In the genomic region with DNA sequence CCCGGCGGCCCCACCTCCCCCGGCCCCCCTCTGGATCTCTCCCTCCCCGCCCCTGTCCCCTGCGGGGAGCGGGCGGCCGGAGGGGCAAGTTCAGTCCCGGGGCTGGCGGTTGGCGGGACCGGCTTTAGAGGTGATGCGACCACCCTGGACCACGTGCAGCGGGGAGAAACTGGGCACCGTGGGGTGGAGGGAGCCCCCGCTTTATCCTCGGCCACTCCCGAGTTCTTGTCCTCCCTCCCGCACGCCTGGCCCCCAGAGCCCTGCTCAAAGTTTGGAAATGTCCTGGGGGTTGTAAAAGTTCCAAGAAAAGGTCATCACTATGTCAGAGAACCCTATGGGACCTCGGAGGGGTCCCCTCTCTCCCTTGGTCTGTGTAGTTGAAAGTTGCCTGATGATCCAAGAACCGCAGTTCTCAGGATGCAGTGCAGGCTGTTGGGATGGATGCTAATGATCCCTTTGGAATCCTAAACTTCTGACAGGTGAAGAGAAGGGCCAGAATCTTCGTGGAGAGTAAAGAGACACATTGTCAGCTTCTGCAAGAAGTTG, we compare ENCODE assay signal across 9 cellular contexts. TPM values are rescaled to one million over a fixed set of nuclear protein-coding genes. Genes with fewer than 3 reads are reported as not detected.
A peak's percentile ranks its signal among the peaks of the same experiment; 100 is the strongest.
DNase-seq lines count a peak whose midpoint lies in the region; ATAC-seq, FAIRE-seq and TF ChIP-seq lines count a peak whose summit lies in the region.
"Had no signal": no experiment of that assay in that cellular context is flagged by ENCODE, and none has a peak within 500 bp of the region (broad histone marks: within the 10 kb centered on the region; RNA-seq: fewer than 3 reads in every experiment).

No MANE protein-coding gene starts in this region.

- no peak for ATAC-seq in psoas muscle
- ATAC-seq in GM21825 (IDR thresholded peaks at IDR 0.05; ENCODE audit: unreplicated experiment), result no peak
- ATAC-seq: HCT116 had no signal

- H3K27me3 ChIP-seq in BLaER1 treated with 17β-estradiol and CSF1 and Interleukin-3, amounts not matched to agents 10 nM and 100 nM, result peaks cover 12 to 35% (median 27%) of the 10 kb centered on the region in 11 experiments
- H3K27me3 ChIP-seq in SJCRH30 (no peaks in the 10 kb centered on the region), psoas muscle (ENCODE audit: insufficient read depth in 3 of 3, low read length in 2 of 3) (peaks cover 0 to 2% (median 0%) of the 10 kb centered on the region in 3 donors), adrenal gland (no peaks in the 10 kb centered on the region)

- H3K4me1 ChIP-seq in BLaER1 treated with 17β-estradiol and CSF1 and Interleukin-3, amounts not matched to agents 10 nM and 100 nM, result peaks cover 0 to 6% (median 0%) of the 10 kb centered on the region in 10 experiments; a peak in 1 of 20 replicates
- H3K4me1 ChIP-seq in SJCRH30 (no peaks in the 10 kb centered on the region), psoas muscle (peaks cover 8% of the 10 kb centered on the region), adrenal gland (replicated peaks in 1 of 2) (peaks cover 0 to 7% of the 10 kb centered on the region in 2 donors)

- H3K4me2 ChIP-seq in BLaER1 treated with 17β-estradiol and CSF1 and Interleukin-3, amounts not matched to agents 10 nM and 100 nM, result peak overlapping the region in 9 of 11 experiments; percentile 25 to 97 (median 88); a peak in 9 of 22 replicates

- DNase-seq in SJCRH30, result no peak
- no peak for DNase-seq in fibroblast of villous mesenchyme (ENCODE audit: low read depth)
- no peak for DNase-seq in psoas muscle
- DNase-seq in adrenal gland, result no peak
- no peak for DNase-seq in NCI-H1048 (lab: John Stamatoyannopoulos, UW)
- DNase-seq in urothelium cell line (ENCODE audit: low spot score), result no peak

- FAIRE-seq in urothelium cell line (lab: Jason Lieb, UNC), result no peak

- TF ChIP-seq POLR2A in adrenal gland (IDR thresholded peaks at IDR 0.05), result no peak

- 5 to 7% (median 6%) methylated on average over 13 to 24 of the region's 24 CpGs for WGBS in psoas muscle, 3 donors
- WGBS in adrenal gland, 4 donors, result 4 to 30% (median 9%) methylated on average over 4 to 24 of the region's 24 CpGs

- TF ChIP-seq CTCF in fibroblast of villous mesenchyme (IDR thresholded peaks at IDR 0.05; ENCODE audit: insufficient read depth, low read depth, low read length) (no peak), psoas muscle (IDR thresholded peaks at IDR 0.05) (no peak), adrenal gland (IDR thresholded peaks at IDR 0.05) (peak in 1 of 6 experiments; percentile 5)

- no peaks in the 10 kb centered on the region for H3K36me3 ChIP-seq in BLaER1 treated with 17β-estradiol and CSF1 and Interleukin-3, amounts not matched to agents 10 nM and 100 nM
- H3K36me3 ChIP-seq in SJCRH30 (no peaks in the 10 kb centered on the region), psoas muscle (ENCODE audit: insufficient read depth in 1 of 2, low read depth in 1 of 2) (no peaks in the 10 kb centered on the region), adrenal gland (replicated peaks in 1 of 2) (no peaks in the 10 kb centered on the region)

- peak overlapping the region in 6 of 10 experiments; percentile 58 to 73 (median 64); a peak in 10 of 20 replicates for H3K4me3 ChIP-seq in BLaER1 treated with 17β-estradiol and CSF1 and Interleukin-3, amounts not matched to agents 10 nM and 100 nM
- H3K4me3 ChIP-seq in SJCRH30 (peak overlapping the region; percentile 79), fibroblast of villous mesenchyme (ENCODE audit: low read depth, low read length) (peak overlapping the region; percentile 47), psoas muscle (peak overlapping the region; percentile 82), adrenal gland (peak overlapping the region in 2 of 4 donors; percentile 50 to 87)

- H4K20me1 ChIP-seq in BLaER1 treated with 17β-estradiol and CSF1 and Interleukin-3, amounts not matched to agents 10 nM and 100 nM, result no peaks in the 10 kb centered on the region; a peak in 1 of 22 replicates

- 0 out of 22 replicates have a peak overlapping the region, but pooled peaks of 1 of the 11 experiments have one; percentile 56 for H3K9ac ChIP-seq in BLaER1 treated with 17β-estradiol and CSF1 and Interleukin-3, amounts not matched to agents 10 nM and 100 nM

- intact Hi-C loops in psoas muscle (cut with DNase I), result loop anchor here in 1 of 2 donors (5.0 kb wide), 3 partner anchors 231 to 411 kb away; no protein-coding TSS in a partner anchor
- intact Hi-C loops in adrenal gland (cut with DNase I), result loop anchor here in 1 of 2 donors (5.0 kb wide), 1 partner anchor 254 kb away; no protein-coding TSS in a partner anchor

- H3K27ac ChIP-seq in BLaER1 treated with 17β-estradiol and CSF1 and Interleukin-3, amounts not matched to agents 10 nM and 100 nM, result no peak overlapping the region
- H3K27ac ChIP-seq in SJCRH30 (no peak overlapping the region), psoas muscle (peak overlapping the region; percentile 43), adrenal gland (peak overlapping the region in 2 of 5 donors; percentile 14 to 78)

- no peaks in the 10 kb centered on the region for H3K9me3 ChIP-seq in BLaER1 treated with 17β-estradiol and CSF1 and Interleukin-3, amounts not matched to agents 10 nM and 100 nM (replicated peaks in 1 of 11)
- H3K9me3 ChIP-seq in SJCRH30 (replicated peaks), result no peaks in the 10 kb centered on the region
- H3K9me3 ChIP-seq in psoas muscle, result no peaks in the 10 kb centered on the region
- H3K9me3 ChIP-seq in adrenal gland (replicated peaks in 1 of 3), result no peaks in the 10 kb centered on the region

RNA-seq across cellular contexts. Expression of a gene that starts 0.4 kb away (rescaled TPM):
- total RNA-seq in SJCRH30 (2014; rRNA removed; shearing (Covaris generic)), result 4.9 and 5.6 TPM in 2 replicates
- total RNA-seq in fibroblast of villous mesenchyme (30.3 and 77.3 TPM in 2 replicates), psoas muscle (1 to 10 TPM; 3.0 to 7.0 (median 3.8) TPM), adrenal gland (10 to 100 TPM in 3 of 8 donors, 1 to 10 TPM in 5; 2.9 to 30.7 (median 8.2) TPM)
- polyA plus RNA-seq in psoas muscle (1 to 10 TPM; 1.8 to 2.9 (median 2.1) TPM), adrenal gland (10 to 100 TPM in 1 of 3 donors, 1 to 10 TPM in 2; 4.7 to 18.4 (median 7.8) TPM)
